Comparison of ENCODE assay signal across 20 cellular contexts in genomic region chr4:123257563-123257962, GRCh38.
"Had no signal": no experiment of that assay in that cellular context is flagged by ENCODE, and none has a peak within 500 bp of the region (broad histone marks: within the 10 kb centered on the region; RNA-seq: fewer than 3 reads in every experiment).

No MANE protein-coding gene starts in this region.

- DNase-seq: activated B cell treated with CpG ODN at 0.5 μM for 24 hours; activated CD4-positive, alpha-beta T cell treated with anti-CD3 and anti-CD28 coated beads, Interleukin-2, amount 10 ng/mL, durations not matched to agents 24 days and 14 days; activated CD8-positive, alpha-beta T cell treated with anti-CD3 and anti-CD28 coated beads for 36 hours; activated effector memory CD4-positive, alpha-beta T cell treated with anti-CD3 and anti-CD28 coated beads, Interleukin-2, amount 50 U/mL, for 16 hours; activated naive CD4-positive, alpha-beta T cell treated with anti-CD3 and anti-CD28 coated beads, Interleukin-2, amount 50 U/mL, for 16 hours; activated T-cell treated with anti-CD3 and anti-CD28 coated beads, Interleukin-2, amount 50 U/mL, for 48 hours; aorta; effector CD8-positive, alpha-beta T cell; esophagus squamous epithelium; left cardiac atrium; right cardiac atrium; stimulated activated naive CD8-positive, alpha-beta T cell treated with anti-CD3 and anti-CD28 coated beads, Interleukin-15, Interleukin-2, amounts not matched to agents 100 U/mL and 50 U/mL, for 24 hours; substantia nigra; T-cell; trophoblast cell had no signal

- H3K4me2 ChIP-seq: neural progenitor cell had no signal

- H3K36me3 ChIP-seq: neural progenitor cell, prostate gland, vagina had no signal

- H3K4me1 Mint-ChIP-seq: activated CD4-positive, alpha-beta T cell treated with anti-CD3 and anti-CD28 coated beads, Interleukin-2, amount 10 ng/mL, durations not matched to agents 24 days and 14 days had no signal

- H3K4me3 Mint-ChIP-seq: activated B cell treated with CpG ODN at 0.5 μM for 24 hours; activated CD4-positive, alpha-beta T cell treated with anti-CD3 and anti-CD28 coated beads, Interleukin-2, amount 10 ng/mL, durations not matched to agents 24 days and 14 days; activated CD8-positive, alpha-beta T cell treated with anti-CD3 and anti-CD28 coated beads for 36 hours; mesothelial cell of epicardium; neural progenitor cell; T-cell had no signal

- H3K27me3 Mint-ChIP-seq: activated B cell treated with CpG ODN at 0.5 μM for 24 hours; activated CD4-positive, alpha-beta T cell treated with anti-CD3 and anti-CD28 coated beads, Interleukin-2, amount 10 ng/mL, durations not matched to agents 24 days and 14 days; activated CD8-positive, alpha-beta T cell treated with anti-CD3 and anti-CD28 coated beads for 36 hours; T-cell had no signal

- H3K27ac Mint-ChIP-seq: activated B cell treated with CpG ODN at 0.5 μM for 24 hours; activated CD4-positive, alpha-beta T cell treated with anti-CD3 and anti-CD28 coated beads, Interleukin-2, amount 10 ng/mL, durations not matched to agents 24 days and 14 days; activated CD8-positive, alpha-beta T cell treated with anti-CD3 and anti-CD28 coated beads for 36 hours; neural progenitor cell; T-cell had no signal

- ATAC-seq: activated CD8-positive, alpha-beta T cell treated with anti-CD3 and anti-CD28 coated beads for 36 hours; left cardiac atrium; right cardiac atrium; stimulated activated naive CD8-positive, alpha-beta T cell treated with anti-CD3 and anti-CD28 coated beads, Interleukin-15, Interleukin-2, amounts not matched to agents 100 U/mL and 50 U/mL, for 24 hours; T-cell had no signal

- H3K9me3 ChIP-seq: esophagus squamous epithelium, prostate gland, vagina had no signal

- H3K9me3 Mint-ChIP-seq: activated B cell treated with CpG ODN at 0.5 μM for 24 hours; activated CD4-positive, alpha-beta T cell treated with anti-CD3 and anti-CD28 coated beads, Interleukin-2, amount 10 ng/mL, durations not matched to agents 24 days and 14 days; activated CD8-positive, alpha-beta T cell treated with anti-CD3 and anti-CD28 coated beads for 36 hours; neural progenitor cell; T-cell had no signal

- H3K27me3 ChIP-seq: esophagus squamous epithelium, neural progenitor cell, vagina had no signal

- H3K4me1 ChIP-seq: prostate gland had no signal

- H3K27ac ChIP-seq: esophagus squamous epithelium, neural progenitor cell, prostate gland, vagina had no signal

- H2AFZ ChIP-seq: neural progenitor cell had no signal

- H3K4me3 ChIP-seq: esophagus squamous epithelium, neural progenitor cell, prostate gland, skin epidermis, vagina had no signal
